20 cellular contexts compared by ENCODE assay signal in genomic region chr3:61650719-61651118, GRCh38.
A peak's percentile ranks its signal among the peaks of the same experiment; 100 is the strongest.
DNase-seq lines count a peak whose midpoint lies in the region; ATAC-seq, FAIRE-seq and TF ChIP-seq lines count a peak whose summit lies in the region.
"Had no signal": no experiment of that assay in that cellular context is flagged by ENCODE, and none has a peak within 500 bp of the region (broad histone marks: within the 10 kb centered on the region; RNA-seq: fewer than 3 reads in every experiment).

No MANE protein-coding gene starts in this region.

- peaks cover under 1% of the 10 kb centered on the region; the same call in 1 of the 2 replicates for H3K9me3 Mint-ChIP-seq in HFFc6

- H3K27ac ChIP-seq in A549 = no peak overlapping the region
- H3K27ac ChIP-seq in muscle layer of duodenum (ENCODE audit: low read length) = peak overlapping the region; percentile 45
- H3K27ac ChIP-seq in mesendoderm (ENCODE audit: low read depth, low read length) = no peak overlapping the region
- H3K27ac ChIP-seq: KMS-11 had no signal

- POLR2A ChIA-PET in A549 (lab: Yijun Ruan, JAX) = no interaction called here

- no peak overlapping the region for H3K18ac ChIP-seq in mesendoderm (ENCODE audit: low read length)

- H3K9ac ChIP-seq in mesendoderm (ENCODE audit: low read length) = no peak overlapping the region
- H3K9ac ChIP-seq: KMS-11 had no signal

- peak overlapping the region; percentile 65 for H3K27ac Mint-ChIP-seq in HFFc6
- H3K27ac Mint-ChIP-seq: B cell, CD14-positive monocyte had no signal

- FAIRE-seq in A549 (lab: Jason Lieb, UNC) (no peak), endometrium (lab: Jason Lieb, UNC) (peak; percentile 21)
- FAIRE-seq: H54, HTR-8/SVneo had no signal

- H3K9me3 ChIP-seq in A549 (no peaks in the 10 kb centered on the region), muscle layer of duodenum (ENCODE audit: control insufficient read depth in 1 of 2, low read length in 2 of 2) (no peaks in the 10 kb centered on the region)

- no peak overlapping the region for H2BK5ac ChIP-seq in mesendoderm (ENCODE audit: low read length)

- H3K27me3 ChIP-seq in muscle layer of duodenum (ENCODE audit: low read depth, low read length) (no peaks in the 10 kb centered on the region), mesendoderm (ENCODE audit: insufficient read depth, low read length, poor library complexity) (no peaks in the 10 kb centered on the region)

- H3K4me1 ChIP-seq in A549 = no peaks in the 10 kb centered on the region
- peaks cover 0 to 14% of the 10 kb centered on the region in 2 donors for H3K4me1 ChIP-seq in muscle layer of duodenum (ENCODE audit: control insufficient read depth in 1 of 2, insufficient read depth in 2 of 2, low read length in 2 of 2)
- H3K4me1 ChIP-seq in mesendoderm (ENCODE audit: control insufficient read depth, low read depth, low read length) = peaks cover 7% of the 10 kb centered on the region

- no peak for TF ChIP-seq RAD21 in A549 (conservative IDR thresholded peaks at IDR 0.05 in 1 of 2, IDR thresholded peaks at IDR 0.05 in 1 of 2)

- H2AK5ac ChIP-seq in mesendoderm (ENCODE audit: low read length) = no peak overlapping the region

- DNase-seq in A549 (ENCODE audit: low read depth in 1 of 2, low spot score in 1 of 2) (no peak), HFFc6 (no peak), Right ventricle myocardium superior (no peak), AG20443 (ENCODE audit: low spot score) (no peak), mesendoderm (no peak), mesenteric fat pad (ENCODE audit: low spot score) (no peak)
- DNase-seq: 8988T, DMS53, MV-4-11, NCI-H1694, NCI-H2081 treated with DMSO at 0.1 percent for 48 hours, NCI-H526, SHP77 had no signal

- TF ChIP-seq POLR2A in A549 (IDR thresholded peaks at IDR 0.05; ENCODE audit: low read length) = no peak

- H3K4ac ChIP-seq in mesendoderm (ENCODE audit: low read depth, low read length) = no peak overlapping the region

- no peak overlapping the region for H2BK15ac ChIP-seq in mesendoderm (replicated peaks; ENCODE audit: low read depth)

- peaks cover 78% of the 10 kb centered on the region for H3K79me2 ChIP-seq in mesendoderm (ENCODE audit: control insufficient read depth, insufficient read depth, low read length)

- peaks cover 25% of the 10 kb centered on the region for H3K79me1 ChIP-seq in mesendoderm (ENCODE audit: low read length)

- no peak overlapping the region for H4K5ac ChIP-seq in mesendoderm (ENCODE audit: low read length)

- no peak overlapping the region for H3K56ac ChIP-seq in mesendoderm (ENCODE audit: low read length)

- no peak overlapping the region for H3K4me3 ChIP-seq in A549
- no peak overlapping the region for H3K4me3 ChIP-seq in muscle layer of duodenum (ENCODE audit: low read depth in 1 of 2, low read length in 2 of 2)
- no peak overlapping the region for H3K4me3 ChIP-seq in mesendoderm (ENCODE audit: low read length)

- H4K8ac ChIP-seq in mesendoderm (ENCODE audit: low read depth, low read length) = no peak overlapping the region

- CTCF ChIA-PET in A549 (lab: Yijun Ruan, JAX) = no interaction called here

- 0 out of 2 replicates have a peak overlapping the region, but pooled peaks have one; percentile 34 for H3K4me3 Mint-ChIP-seq in HFFc6
- H3K4me3 Mint-ChIP-seq: B cell, CD14-positive monocyte had no signal

- H2BK120ac ChIP-seq in mesendoderm (ENCODE audit: low read depth, low read length) = no peak overlapping the region

- TF ChIP-seq EP300 in A549 (IDR thresholded peaks at IDR 0.05) = no peak

- peaks cover 5% of the 10 kb centered on the region for H3K36me3 Mint-ChIP-seq in HFFc6 (ENCODE audit: low read depth)
- H3K36me3 Mint-ChIP-seq: CD14-positive monocyte had no signal

- H3K4me2 ChIP-seq in A549 = no peak overlapping the region
- H3K4me2 ChIP-seq in mesendoderm (ENCODE audit: low read length) = no peak overlapping the region
- H3K4me2 ChIP-seq: KMS-11 had no signal

- peaks cover 4% of the 10 kb centered on the region for H3K27me3 Mint-ChIP-seq in HFFc6 (ENCODE audit: insufficient read depth)
- H3K27me3 Mint-ChIP-seq: B cell had no signal

- H3K36me3 ChIP-seq in muscle layer of duodenum (ENCODE audit: control insufficient read depth in 1 of 2, insufficient read depth in 2 of 2, low read length in 2 of 2) (no peaks in the 10 kb centered on the region), mesendoderm (ENCODE audit: control insufficient read depth, insufficient read depth, low read length) (no peaks in the 10 kb centered on the region)

- H3K23ac ChIP-seq in mesendoderm (ENCODE audit: low read length) = no peak overlapping the region

- TF ChIP-seq CTCF in A549 (IDR thresholded peaks at IDR 0.05) (no peak), HFFc6 (IDR thresholded peaks at IDR 0.05) (no peak)

- WGBS in A549 (ENCODE audit: missing lambda C conversion rate) = 32% methylated on average over 3 of the region's 3 CpGs
- WGBS in mesendoderm (ENCODE audit: extremely low coverage, insufficient coverage, low lambda C conversion rate) = no CpG with 5 or more reads among the region's 3 CpGs

- no peak for ATAC-seq in A549
- ATAC-seq in Right ventricle myocardium superior (ENCODE audit: poor library complexity) = no peak

- intact Hi-C loops in Right ventricle myocardium superior (cut with DNase I) = no loop called here

- H3K4me1 Mint-ChIP-seq in HFFc6 (ENCODE audit: low read depth) = peaks cover 28% of the 10 kb centered on the region
- H3K4me1 Mint-ChIP-seq: B cell, CD14-positive monocyte had no signal

TF ChIP-seq in A549, 52 proteins besides CTCF, POLR2A, EP300 and RAD21:
- TF ChIP-seq CBX8 (IDR thresholded peaks at IDR 0.05) (no peak), ATOH8 (CRISPR knock-in tag; IDR thresholded peaks at IDR 0.05; ENCODE audit: low read depth) (no peak), KDM1A (IDR thresholded peaks at IDR 0.05; ENCODE audit: low read depth) (no peak), MAFK (IDR thresholded peaks at IDR 0.05; ENCODE audit: partially characterized antibody) (peak; percentile 6), E2F6 (IDR thresholded peaks at IDR 0.05; ENCODE audit: borderline replicate concordance, low read depth) (no peak), EHMT2 (IDR thresholded peaks at IDR 0.05; ENCODE audit: low read depth) (no peak), CBX2 (IDR thresholded peaks at IDR 0.05; ENCODE audit: borderline replicate concordance, low read depth) (no peak), FOSL2 (IDR thresholded peaks at IDR 0.05) (no peak), FOSL2 (CRISPR knock-in tag; IDR thresholded peaks at IDR 0.05) (no peak)
- TF ChIP-seq, protein P1, sequence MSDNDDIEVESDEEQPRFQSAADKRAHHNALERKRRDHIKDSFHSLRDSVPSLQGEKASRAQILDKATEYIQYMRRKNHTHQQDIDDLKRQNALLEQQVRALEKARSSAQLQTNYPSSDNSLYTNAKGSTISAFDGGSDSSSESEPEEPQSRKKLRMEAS (IDR thresholded peaks at IDR 0.05) = no peak
TF ChIP-seq in A549: peak in this region for 1.
